8 cellular contexts compared by ENCODE assay signal in genomic region chr22:26588749-26589366, GRCh38. TPM values are rescaled to one million over a fixed set of nuclear protein-coding genes. Genes with fewer than 3 reads are reported as not detected.
DNase-seq lines count a peak whose midpoint lies in the region; ATAC-seq and TF ChIP-seq lines count a peak whose summit lies in the region.

No MANE protein-coding gene starts in this region.

- H3K27ac Mint-ChIP-seq in chondrocyte (ENCODE audit: unreplicated experiment): peak overlapping the region; percentile 95
- peak overlapping the region; percentile 39 to 91 (median 76) for H3K27ac Mint-ChIP-seq in naive B cell

- ATAC-seq in naive B cell (ENCODE audit: low read depth in 2 of 2) (no peak), GM21723 (IDR thresholded peaks at IDR 0.05; ENCODE audit: unreplicated experiment) (no peak), HG02642 (IDR thresholded peaks at IDR 0.05; ENCODE audit: poor library complexity, unreplicated experiment) (no peak)

- H3K27me3 Mint-ChIP-seq in chondrocyte (ENCODE audit: low read depth) (peaks cover 9% of the 10 kb centered on the region), naive B cell (no peaks in the 10 kb centered on the region)

- H3K36me3 Mint-ChIP-seq in chondrocyte (ENCODE audit: low read depth): no peaks in the 10 kb centered on the region
- H3K36me3 Mint-ChIP-seq in naive B cell: no peaks in the 10 kb centered on the region

- H3K9me3 Mint-ChIP-seq in chondrocyte (ENCODE audit: low read depth) (peaks cover 5% of the 10 kb centered on the region), naive B cell (peaks cover 0 to 4% (median 0%) of the 10 kb centered on the region in 7 donors)

- H3K4me1 Mint-ChIP-seq in chondrocyte (ENCODE audit: low read depth): peaks cover 58% of the 10 kb centered on the region
- H3K4me1 Mint-ChIP-seq in naive B cell: peaks cover 44 to 60% (median 46%) of the 10 kb centered on the region in 3 donors

- TF ChIP-seq CTCF in AG10803 (conservative IDR thresholded peaks at IDR 0.05; ENCODE audit: low read length) (no peak), LNCaP clone FGC (IDR thresholded peaks at IDR 0.05; ENCODE audit: control insufficient read depth, extremely low read depth, insufficient read depth) (no peak), chondrocyte (IDR thresholded peaks at IDR 0.05) (no peak)

- DNase-seq in AG10803 (ENCODE audit: low read depth) (no peak), LNCaP clone FGC (ENCODE audit: low read depth) (no peak), chondrocyte (ENCODE audit: low spot score) (peak; percentile 46), naive B cell (no peak), putamen (ENCODE audit: low spot score) (no peak), GM19240 (ENCODE audit: insufficient read length, low spot score) (no peak)

- H3K4me3 ChIP-seq in AG10803 (ENCODE audit: low read length) (peak overlapping the region; percentile 85), LNCaP clone FGC (ENCODE audit: low read depth, low read length) (peak overlapping the region; percentile 78)

- H3K4me3 Mint-ChIP-seq in chondrocyte (ENCODE audit: unreplicated experiment) (peak overlapping the region; percentile 90), naive B cell (peak overlapping the region; percentile 83 to 95 (median 90))

RNA-seq across cellular contexts. Expression of gene TPST2, which starts 1.1 kb away (rescaled TPM):
- total RNA-seq in chondrocyte: 75.8 to 80.3 TPM (median 77.1 TPM) in 3 replicates
- 10 to 100 TPM; 13.9 to 39.0 (median 28.5) TPM for polyA plus RNA-seq in naive B cell (ENCODE audit: low read depth in 6 of 6)

RNA-seq across cellular contexts. Expression of gene CRYBB1, which starts 29.0 kb away (rescaled TPM):
- not detected in 3 replicates for total RNA-seq in chondrocyte
- not detected for polyA plus RNA-seq in naive B cell (ENCODE audit: low read depth in 6 of 6)

RNA-seq across cellular contexts. Expression of gene CRYBA4, which starts 32.9 kb away (rescaled TPM):
- total RNA-seq in chondrocyte: not detected in 3 replicates
- not detected for polyA plus RNA-seq in naive B cell (ENCODE audit: low read depth in 6 of 6)
